In the genomic region with DNA sequence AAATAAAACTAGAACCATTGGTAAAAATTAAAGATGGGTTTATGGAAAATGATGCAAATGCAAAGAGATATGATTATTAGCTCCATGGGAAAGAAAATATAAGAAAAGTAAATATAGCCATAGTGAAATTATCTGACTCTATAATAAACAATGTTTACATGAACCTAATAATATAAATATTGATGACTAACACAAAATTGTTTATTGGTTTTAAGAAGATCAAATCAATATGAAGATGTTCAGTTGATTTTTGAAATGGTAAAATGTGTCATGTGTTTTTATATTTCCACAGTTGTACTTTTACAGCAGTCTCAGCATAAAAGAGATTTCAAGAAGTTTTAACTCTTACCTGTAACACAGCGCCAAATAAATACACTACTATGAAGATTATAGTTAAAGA, we compare ENCODE assay signal across 7 cellular contexts.
"Had no signal": no experiment of that assay in that cellular context is flagged by ENCODE, and none has a peak within 500 bp of the region (broad histone marks: within the 10 kb centered on the region; RNA-seq: fewer than 3 reads in every experiment).

No MANE protein-coding gene starts in this region.

- H3K27ac Mint-ChIP-seq: GM23338, H9, IgD-negative memory B cell had no signal

- H2AFZ ChIP-seq: GM23338 had no signal

- H3K4me1 Mint-ChIP-seq: IgD-negative memory B cell had no signal

- FAIRE-seq: H1, HTR-8/SVneo had no signal

- H3K36me3 Mint-ChIP-seq: IgD-negative memory B cell had no signal

- H3K4me3 ChIP-seq: GM23338 had no signal

- H3K9me3 Mint-ChIP-seq: GM23338, H9, IgD-negative memory B cell had no signal

- H3K4me2 ChIP-seq: GM23338 had no signal

- H3K4me3 Mint-ChIP-seq: GM23338, H9, IgD-negative memory B cell had no signal

- H3K27me3 Mint-ChIP-seq: IgD-negative memory B cell had no signal

- ATAC-seq: GM23338 had no signal

- DNase-seq: H9, HCEC 1CT, KG1 had no signal
